Comparison of ENCODE assay signal across 2 cellular contexts in genomic region chr16:10729104-10729503, GRCh38.
TF ChIP-seq lines count a peak whose summit lies in the region.

No MANE protein-coding gene starts in this region.

TF ChIP-seq in HCT116, 20 proteins besides CTCF, POLR2A, EP300 and RAD21:
- TF ChIP-seq CBX3 (IDR thresholded peaks at IDR 0.05; ENCODE audit: low read depth) (no peak), EZH2phosphoT487 (IDR thresholded peaks at IDR 0.05; ENCODE audit: borderline replicate concordance) (no peak), SRF (IDR thresholded peaks at IDR 0.05; ENCODE audit: low read depth) (no peak), YY1 (IDR thresholded peaks at IDR 0.05; ENCODE audit: extremely low read depth, insufficient replicate concordance, low read depth, low read length) (no peak), ZNF274 (IDR thresholded peaks at IDR 0.05; ENCODE audit: low read depth, low read length) (no peak), FOSL1 (IDR thresholded peaks at IDR 0.05; ENCODE audit: low read depth) (no peak), EGR1 (IDR thresholded peaks at IDR 0.05; ENCODE audit: low read depth) (no peak), SIN3A (IDR thresholded peaks at IDR 0.05; ENCODE audit: low read depth) (no peak), CEBPB (IDR thresholded peaks at IDR 0.05; ENCODE audit: low read depth) (no peak), POLR2AphosphoS5 (IDR thresholded peaks at IDR 0.05; ENCODE audit: low read depth, low read length) (no peak), EZH2 (IDR thresholded peaks at IDR 0.05) (no peak), JUND (IDR thresholded peaks at IDR 0.05) (no peak)
- TF ChIP-seq, protein P1, sequence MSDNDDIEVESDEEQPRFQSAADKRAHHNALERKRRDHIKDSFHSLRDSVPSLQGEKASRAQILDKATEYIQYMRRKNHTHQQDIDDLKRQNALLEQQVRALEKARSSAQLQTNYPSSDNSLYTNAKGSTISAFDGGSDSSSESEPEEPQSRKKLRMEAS (IDR thresholded peaks at IDR 0.05): no peak
- TF ChIP-seq, protein P2, sequence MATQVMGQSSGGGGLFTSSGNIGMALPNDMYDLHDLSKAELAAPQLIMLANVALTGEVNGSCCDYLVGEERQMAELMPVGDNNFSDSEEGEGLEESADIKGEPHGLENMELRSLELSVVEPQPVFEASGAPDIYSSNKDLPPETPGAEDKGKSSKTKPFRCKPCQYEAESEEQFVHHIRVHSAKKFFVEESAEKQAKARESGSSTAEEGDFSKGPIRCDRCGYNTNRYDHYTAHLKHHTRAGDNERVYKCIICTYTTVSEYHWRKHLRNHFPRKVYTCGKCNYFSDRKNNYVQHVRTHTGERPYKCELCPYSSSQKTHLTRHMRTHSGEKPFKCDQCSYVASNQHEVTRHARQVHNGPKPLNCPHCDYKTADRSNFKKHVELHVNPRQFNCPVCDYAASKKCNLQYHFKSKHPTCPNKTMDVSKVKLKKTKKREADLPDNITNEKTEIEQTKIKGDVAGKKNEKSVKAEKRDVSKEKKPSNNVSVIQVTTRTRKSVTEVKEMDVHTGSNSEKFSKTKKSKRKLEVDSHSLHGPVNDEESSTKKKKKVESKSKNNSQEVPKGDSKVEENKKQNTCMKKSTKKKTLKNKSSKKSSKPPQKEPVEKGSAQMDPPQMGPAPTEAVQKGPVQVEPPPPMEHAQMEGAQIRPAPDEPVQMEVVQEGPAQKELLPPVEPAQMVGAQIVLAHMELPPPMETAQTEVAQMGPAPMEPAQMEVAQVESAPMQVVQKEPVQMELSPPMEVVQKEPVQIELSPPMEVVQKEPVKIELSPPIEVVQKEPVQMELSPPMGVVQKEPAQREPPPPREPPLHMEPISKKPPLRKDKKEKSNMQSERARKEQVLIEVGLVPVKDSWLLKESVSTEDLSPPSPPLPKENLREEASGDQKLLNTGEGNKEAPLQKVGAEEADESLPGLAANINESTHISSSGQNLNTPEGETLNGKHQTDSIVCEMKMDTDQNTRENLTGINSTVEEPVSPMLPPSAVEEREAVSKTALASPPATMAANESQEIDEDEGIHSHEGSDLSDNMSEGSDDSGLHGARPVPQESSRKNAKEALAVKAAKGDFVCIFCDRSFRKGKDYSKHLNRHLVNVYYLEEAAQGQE (IDR thresholded peaks at IDR 0.05; ENCODE audit: low read depth): no peak
- TF ChIP-seq, protein P3, sequence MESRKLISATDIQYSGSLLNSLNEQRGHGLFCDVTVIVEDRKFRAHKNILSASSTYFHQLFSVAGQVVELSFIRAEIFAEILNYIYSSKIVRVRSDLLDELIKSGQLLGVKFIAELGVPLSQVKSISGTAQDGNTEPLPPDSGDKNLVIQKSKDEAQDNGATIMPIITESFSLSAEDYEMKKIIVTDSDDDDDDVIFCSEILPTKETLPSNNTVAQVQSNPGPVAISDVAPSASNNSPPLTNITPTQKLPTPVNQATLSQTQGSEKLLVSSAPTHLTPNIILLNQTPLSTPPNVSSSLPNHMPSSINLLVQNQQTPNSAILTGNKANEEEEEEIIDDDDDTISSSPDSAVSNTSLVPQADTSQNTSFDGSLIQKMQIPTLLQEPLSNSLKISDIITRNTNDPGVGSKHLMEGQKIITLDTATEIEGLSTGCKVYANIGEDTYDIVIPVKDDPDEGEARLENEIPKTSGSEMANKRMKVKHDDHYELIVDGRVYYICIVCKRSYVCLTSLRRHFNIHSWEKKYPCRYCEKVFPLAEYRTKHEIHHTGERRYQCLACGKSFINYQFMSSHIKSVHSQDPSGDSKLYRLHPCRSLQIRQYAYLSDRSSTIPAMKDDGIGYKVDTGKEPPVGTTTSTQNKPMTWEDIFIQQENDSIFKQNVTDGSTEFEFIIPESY (IDR thresholded peaks at IDR 0.05; ENCODE audit: extremely low read depth, insufficient replicate concordance, low read length): no peak

TF ChIP-seq in H1, 55 proteins besides CTCF, POLR2A, EP300 and RAD21:
- TF ChIP-seq BCL11A (IDR thresholded peaks at IDR 0.05; ENCODE audit: low read depth in 2 of 2, low read length in 2 of 2): no peak
- no peak for TF ChIP-seq TCF12 (IDR thresholded peaks at IDR 0.05; ENCODE audit: low read depth, low read length)
- TF ChIP-seq SIX5 (IDR thresholded peaks at IDR 0.05; ENCODE audit: low read depth, low read length): no peak
- TF ChIP-seq CBX8 (IDR thresholded peaks at IDR 0.05; ENCODE audit: borderline replicate concordance, low read depth, low read length): no peak
- TF ChIP-seq TAF7 (optimal IDR thresholded peaks at IDR 0.05; ENCODE audit: borderline replicate concordance, low read depth, low read length): no peak
- no peak for TF ChIP-seq BRCA1 (IDR thresholded peaks at IDR 0.05; ENCODE audit: low read depth, low read length)
- no peak for TF ChIP-seq SAP30 (IDR thresholded peaks at IDR 0.05; ENCODE audit: insufficient read depth, insufficient replicate concordance, low read length)
- TF ChIP-seq POU5F1 (IDR thresholded peaks at IDR 0.05; ENCODE audit: low read depth, low read length): no peak
